Comparison of ENCODE assay signal across 14 cellular contexts in genomic region chr12:78887444-78887843, GRCh38. TPM values are rescaled to one million over a fixed set of nuclear protein-coding genes. Genes with fewer than 3 reads are reported as not detected.
DNase-seq lines count a peak whose midpoint lies in the region; ATAC-seq and TF ChIP-seq lines count a peak whose summit lies in the region.
"Had no signal": no experiment of that assay in that cellular context is flagged by ENCODE, and none has a peak within 500 bp of the region (broad histone marks: within the 10 kb centered on the region; RNA-seq: fewer than 3 reads in every experiment).

No MANE protein-coding gene starts in this region.

- H3F3A ChIP-seq in GM23248 (ENCODE audit: insufficient read depth), result 0 out of 2 replicates have a peak, but pooled peaks cover 5% of the 10 kb centered on the region

- no peak for TF ChIP-seq CTCF in A673 (conservative IDR thresholded peaks at IDR 0.05; ENCODE audit: low read depth, low read length)
- no peak for TF ChIP-seq CTCF in glutamatergic neuron (IDR thresholded peaks at IDR 0.05; ENCODE audit: partially characterized antibody, unreplicated experiment)
- TF ChIP-seq CTCF in upper lobe of right lung (IDR thresholded peaks at IDR 0.05), result no peak

- H3K4me2 ChIP-seq in GM23248 (ENCODE audit: unreplicated experiment), result peak overlapping the region; percentile 82

- no peaks in the 10 kb centered on the region for H3K36me3 Mint-ChIP-seq in glutamatergic neuron (ENCODE audit: unreplicated experiment)
- H3K36me3 Mint-ChIP-seq: CD8-positive, alpha-beta T cell had no signal

- H3K27ac ChIP-seq in A673 (ENCODE audit: low read depth, low read length, poor library complexity, severe bottlenecking) (peak overlapping the region; percentile 90), GM23248 (peak overlapping the region; percentile 83), SJCRH30 (peak overlapping the region; percentile 37), upper lobe of right lung (no peak overlapping the region), right cardiac atrium (ENCODE audit: low read length) (no peak overlapping the region)

- in situ Hi-C loops in GM23248 (cut with MboI), result no loop called here

- peak overlapping the region; percentile 68 for H3K9ac ChIP-seq in GM23248

- no peak for DNase-seq in A673 (ENCODE audit: low spot score)
- no peak for DNase-seq in GM23248
- DNase-seq in SJCRH30, result peak in 1 of 2 experiments; percentile 4
- DNase-seq in glutamatergic neuron, result no peak
- no peak for DNase-seq in upper lobe of right lung
- DNase-seq in hippocampal formation (lab: John Stamatoyannopoulos, UW), result no peak
- DNase-seq in right cardiac atrium, result no peak
- DNase-seq in activated gamma-delta T cell treated with Interleukin-2 at 50 U/mL for 16 hours, result no peak
- DNase-seq: AML-193; CD8-positive, alpha-beta T cell; NCI-H1436 treated with DMSO at 0.1 percent for 48 hours; NCI-H524; RPMI8226 had no signal

- H3K9me3 ChIP-seq in A673 (ENCODE audit: low read depth, low read length, poor library complexity, severe bottlenecking), result no peaks in the 10 kb centered on the region
- no peaks in the 10 kb centered on the region for H3K9me3 ChIP-seq in GM23248 (ENCODE audit: low read depth)
- no peaks in the 10 kb centered on the region for H3K9me3 ChIP-seq in SJCRH30 (replicated peaks)
- H3K9me3 ChIP-seq in upper lobe of right lung, result no peaks in the 10 kb centered on the region
- H3K9me3 ChIP-seq in right cardiac atrium (ENCODE audit: control insufficient read depth, low read length), result no peaks in the 10 kb centered on the region
- H3K9me3 ChIP-seq: HAP-1 had no signal

- H3K9me3 Mint-ChIP-seq in glutamatergic neuron (ENCODE audit: unreplicated experiment), result no peaks in the 10 kb centered on the region
- H3K9me3 Mint-ChIP-seq: CD8-positive, alpha-beta T cell had no signal

- peaks cover 19% of the 10 kb centered on the region for H3K4me1 Mint-ChIP-seq in glutamatergic neuron (ENCODE audit: low read depth, unreplicated experiment)

- 79 to 82% methylated on average over 3 of the region's 3 CpGs for WGBS in GM23248 (ENCODE audit: low coverage in 1 of 2, low lambda C conversion rate in 2 of 2, missing lambda C conversion rate in 2 of 2), 2 experiments
- 84% methylated on average over 3 of the region's 3 CpGs for WGBS in right cardiac atrium

- H3K4me1 ChIP-seq in A673 (ENCODE audit: insufficient read depth, low read length, poor library complexity, severe bottlenecking) (peaks cover 87% of the 10 kb centered on the region), GM23248 (ENCODE audit: insufficient read depth) (peaks cover 19% of the 10 kb centered on the region), SJCRH30 (no peaks in the 10 kb centered on the region), upper lobe of right lung (no peaks in the 10 kb centered on the region), right cardiac atrium (ENCODE audit: control insufficient read depth, insufficient read depth, low read length) (no peaks in the 10 kb centered on the region)
- H3K4me1 ChIP-seq: HAP-1 had no signal

- intact Hi-C loops in A673 (cut with micrococcal nuclease; ENCODE audit: unreplicated experiment), result loop anchor here (10.0 kb wide), 1 partner anchor 117 kb away; no protein-coding TSS in a partner anchor
- intact Hi-C loops in upper lobe of right lung (cut with DNase I), result no loop called here
- intact Hi-C loops in right cardiac atrium (cut with DNase I), result no loop called here

- no peaks in the 10 kb centered on the region for H3K36me3 ChIP-seq in A673 (ENCODE audit: insufficient read depth, low read length, poor library complexity, severe bottlenecking)
- no peaks in the 10 kb centered on the region for H3K36me3 ChIP-seq in GM23248 (ENCODE audit: low read depth)
- no peaks in the 10 kb centered on the region; the same call in 1 of the 2 replicates for H3K36me3 ChIP-seq in SJCRH30
- no peaks in the 10 kb centered on the region for H3K36me3 ChIP-seq in upper lobe of right lung
- H3K36me3 ChIP-seq: HAP-1 had no signal

- H3K27me3 ChIP-seq in A673 (replicated peaks; ENCODE audit: insufficient read depth, low read depth, low read length, poor library complexity), result no peaks in the 10 kb centered on the region
- no peaks in the 10 kb centered on the region for H3K27me3 ChIP-seq in GM23248 (replicated peaks; ENCODE audit: insufficient read depth)
- H3K27me3 ChIP-seq in SJCRH30, result no peaks in the 10 kb centered on the region
- no peaks in the 10 kb centered on the region for H3K27me3 ChIP-seq in upper lobe of right lung
- no peaks in the 10 kb centered on the region for H3K27me3 ChIP-seq in right cardiac atrium (ENCODE audit: control insufficient read depth, insufficient read depth)

- no peaks in the 10 kb centered on the region for H3K27me3 Mint-ChIP-seq in glutamatergic neuron (ENCODE audit: unreplicated experiment)

- H3K27ac Mint-ChIP-seq in glutamatergic neuron (ENCODE audit: unreplicated experiment), result peak overlapping the region; percentile 74
- H3K27ac Mint-ChIP-seq: CD8-positive, alpha-beta T cell had no signal

- ATAC-seq in upper lobe of right lung (no peak), right cardiac atrium (no peak)
- ATAC-seq: CD8-positive, alpha-beta T cell had no signal

- no peaks in the 10 kb centered on the region for H4K20me1 ChIP-seq in GM23248 (ENCODE audit: insufficient read depth)

- no peaks in the 10 kb centered on the region for H3K9me2 ChIP-seq in GM23248 (ENCODE audit: insufficient read depth)

- BruUV-seq in A673 (replicated peaks; lab: Mats Ljungman, UMichigan), result TSS peak; percentile 35

- CTCF ChIA-PET in A673 (lab: Charles Lee), result no interaction called here

- POLR2A ChIA-PET in A673 (lab: Charles Lee; ENCODE audit: low non-redundant PET), result no interaction called here

- no peak overlapping the region for H3K4me3 Mint-ChIP-seq in glutamatergic neuron (ENCODE audit: unreplicated experiment)
- H3K4me3 Mint-ChIP-seq: CD8-positive, alpha-beta T cell had no signal

- H2AFZ ChIP-seq in GM23248, result peak overlapping the region; percentile 77

- H3K4me3 ChIP-seq in A673 (ENCODE audit: low read depth, low read length, poor library complexity, severe bottlenecking) (peak overlapping the region; percentile 31), GM23248 (peak overlapping the region; percentile 57), SJCRH30 (no peak overlapping the region), upper lobe of right lung (no peak overlapping the region), right cardiac atrium (ENCODE audit: low read length) (no peak overlapping the region)
- H3K4me3 ChIP-seq: HAP-1 had no signal

- H3K79me2 ChIP-seq in GM23248 (ENCODE audit: insufficient read depth), result no peaks in the 10 kb centered on the region

RNA-seq across cellular contexts. Expression of gene SYT1, which starts 22.9 kb away (rescaled TPM):
- total RNA-seq in A673 (2021) (79.4 and 80.9 TPM in 2 replicates), glutamatergic neuron (ENCODE audit: unreplicated experiment) (155 TPM), upper lobe of right lung (0.58 TPM), right cardiac atrium (under 1 TPM in 3 of 4 donors, not detected in 1; 0.23 to 0.53 (median 0.32) TPM)
- 2.4 and 3.0 TPM in 2 replicates for total RNA-seq in GM23248 (2014; rRNA removed; shearing (Covaris generic))
- polyA plus RNA-seq in GM23248 (2016; fragmentation: Nextera tagmentation; extraction: Ambion mirVana) (1.7 and 2.3 TPM in 2 replicates), right cardiac atrium (0.20 TPM)
- 4.9 and 6.8 TPM in 2 replicates for total RNA-seq in SJCRH30 (2014; rRNA removed; shearing (Covaris generic))
- total RNA-seq: CD8-positive, alpha-beta T cell had no signal

Comparison
In these comparisons a context has a peak if more than half of its experiments do, and no peak if none do; other contexts are left out.
1. H3K27ac ChIP-seq: peak in A673 (single experiment), GM23248 (single experiment) and SJCRH30 (single experiment); none in upper lobe of right lung (single experiment) and right cardiac atrium (single experiment).
2. H3K4me3 ChIP-seq: peak in A673 (single experiment) and GM23248 (single experiment); none in SJCRH30 (single experiment), upper lobe of right lung (single experiment) and right cardiac atrium (single experiment).
3. RNA of gene SYT1, which starts 22.9 kb away (total RNA-seq): 155 TPM in glutamatergic neuron (single experiment) and 79.4 to 80.9 TPM in A673; 4.9 to 6.8 TPM in SJCRH30, 2.4 to 3.0 TPM in GM23248, 0.58 TPM in upper lobe of right lung (single experiment) and 0.23 to 0.53 TPM in right cardiac atrium; every median in the first group is over 10 times any median in the second.